In genomic region chr20:8490076-8490830, GRCh38 we compare ENCODE assay signal across 18 cellular contexts.
"Had no signal": no experiment of that assay in that cellular context is flagged by ENCODE, and none has a peak within 500 bp of the region (broad histone marks: within the 10 kb centered on the region; RNA-seq: fewer than 3 reads in every experiment).

No MANE protein-coding gene starts in this region.

- H2AFZ ChIP-seq: hepatocyte, parathyroid adenoma had no signal

- H3K27ac ChIP-seq: coronary artery, hepatocyte, lower lobe of right lung, neutrophil, parathyroid adenoma, vagina had no signal

- H3K9me3 ChIP-seq: lower lobe of right lung, neutrophil, vagina had no signal

- H3K4me2 ChIP-seq: hepatocyte had no signal

- ATAC-seq: activated CD4-positive, alpha-beta T cell treated with anti-CD3 and anti-CD28 coated beads for 36 hours; lower lobe of right lung; naive thymus-derived CD8-positive, alpha-beta T cell; stimulated activated naive CD8-positive, alpha-beta T cell treated with anti-CD3 and anti-CD28 coated beads, Interleukin-15, Interleukin-2, amounts not matched to agents 100 U/mL and 50 U/mL, for 24 hours; T-cell; WTC11 had no signal

- H3K4me1 ChIP-seq: parathyroid adenoma had no signal

- H3K9ac ChIP-seq: parathyroid adenoma had no signal

- H3K4me3 ChIP-seq: coronary artery, hepatocyte, lower lobe of right lung, vagina had no signal

- DNase-seq: activated CD4-positive, alpha-beta T cell treated with anti-CD3 and anti-CD28 coated beads for 36 hours; activated CD4-positive, alpha-beta T cell treated with anti-CD3 and anti-CD28 coated beads, Interleukin-2, amount 50 U/mL, for 48 hours; activated naive CD8-positive, alpha-beta T cell treated with anti-CD3 and anti-CD28 coated beads, Interleukin-2, amount 10 ng/mL, durations not matched to agents 7 days and 5 days; anterior cingulate cortex; lower lobe of right lung; naive thymus-derived CD8-positive, alpha-beta T cell; stimulated activated CD4-positive, alpha-beta T cell treated with anti-CD3 and anti-CD28 coated beads, Interleukin-12 subunit alpha, Interleukin-12 subunit beta, amount 100 ng/mL, for 4 hours; stimulated activated CD4-positive, alpha-beta T cell treated with anti-CD3 and anti-CD28 coated beads, Interleukin-1b, Interleukin-23, amount 100 ng/mL, for 48 hours; stimulated activated CD8-positive, alpha-beta memory T cell treated with anti-CD3 and anti-CD28 coated beads, Interleukin-4, amount 100 ng/mL, for 48 hours; stimulated activated naive CD8-positive, alpha-beta T cell treated with anti-CD3 and anti-CD28 coated beads, Interleukin-15, Interleukin-2, amounts not matched to agents 100 U/mL and 50 U/mL, for 24 hours; T-cell; trophoblast cell had no signal

- H3K27me3 ChIP-seq: hepatocyte, neutrophil, vagina had no signal

- H3K36me3 ChIP-seq: lower lobe of right lung, neutrophil, vagina had no signal
